ENCODE assay signal across 8 cellular contexts in the genomic region with DNA sequence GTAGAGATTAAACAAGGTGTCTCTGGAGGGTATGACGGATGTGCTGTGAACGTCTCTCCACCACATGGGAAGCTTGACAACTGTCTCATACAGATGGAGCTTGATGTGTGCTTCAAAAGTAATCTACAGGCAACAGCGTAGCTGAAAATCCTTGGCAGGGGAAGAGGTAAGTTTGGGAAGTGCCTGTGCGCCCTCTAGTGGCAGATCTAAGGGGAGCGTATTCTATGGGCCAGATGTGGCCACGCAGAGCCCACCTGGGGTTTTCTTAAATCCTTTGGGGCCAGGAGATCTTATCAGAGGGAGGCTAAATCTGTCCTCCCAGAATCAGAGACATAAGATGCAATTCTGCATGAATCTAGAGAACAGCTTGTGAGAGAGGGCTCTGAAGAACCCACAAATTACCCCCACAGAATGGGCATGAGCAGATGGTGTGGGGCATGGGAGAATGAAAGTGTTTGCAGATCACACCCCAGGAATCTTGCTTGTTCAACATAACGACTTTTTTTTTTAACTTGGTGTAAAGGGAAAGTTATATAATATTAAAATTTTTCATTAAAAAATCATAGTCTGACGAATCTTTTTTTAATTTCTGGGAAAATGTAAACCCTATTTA.
A peak's percentile ranks its signal among the peaks of the same experiment; 100 is the strongest.
DNase-seq lines count a peak whose midpoint lies in the region; ATAC-seq and TF ChIP-seq lines count a peak whose summit lies in the region.

No MANE protein-coding gene starts in this region.

- H3K79me2 ChIP-seq in DND-41 (ENCODE audit: insufficient read depth, low read length): no peaks in the 10 kb centered on the region
- H3K79me2 ChIP-seq in MM.1S (ENCODE audit: low read length): no peaks in the 10 kb centered on the region

- DNase-seq in DND-41 (peak; percentile 65), MM.1S (peak; percentile 46), SW480 (ENCODE audit: low spot score) (peak; percentile 68), adipocyte (ENCODE audit: low read depth) (peak; percentile 83), right cardiac atrium (peak; percentile 49 to 78 (median 67)), sciatic nerve (ENCODE audit: low spot score) (peak; percentile 73), NCI-H446 treated with DMSO at 0.1 percent for 48 hours (lab: John Stamatoyannopoulos, UW) (no peak)

- H3K9ac ChIP-seq in DND-41 (ENCODE audit: low read depth, low read length) (no peak overlapping the region), MM.1S (ENCODE audit: low read length) (no peak overlapping the region), adipocyte (ENCODE audit: low read length) (no peak overlapping the region)

- H3K36me3 ChIP-seq in DND-41 (ENCODE audit: insufficient read depth, low read length) (no peaks in the 10 kb centered on the region), MM.1S (replicated peaks; ENCODE audit: insufficient read depth, low read length) (no peaks in the 10 kb centered on the region), adipocyte (ENCODE audit: control insufficient read depth, insufficient read depth, low read length, severe bottlenecking) (no peaks in the 10 kb centered on the region)

- H3K4me1 ChIP-seq in DND-41 (ENCODE audit: insufficient read depth, low read length) (peaks cover 3% of the 10 kb centered on the region; the same call in 1 of the 2 replicates), MM.1S (ENCODE audit: low read length) (no peaks in the 10 kb centered on the region), adipocyte (ENCODE audit: control insufficient read depth, insufficient read depth, low read length) (no peaks in the 10 kb centered on the region), right cardiac atrium (ENCODE audit: control insufficient read depth, insufficient read depth, low read length) (no peaks in the 10 kb centered on the region)

- H3K27me3 ChIP-seq in DND-41 (ENCODE audit: insufficient read depth, low read length, poor library complexity) (no peaks in the 10 kb centered on the region), MM.1S (replicated peaks; ENCODE audit: insufficient read depth, low read length) (no peaks in the 10 kb centered on the region), adipocyte (replicated peaks; ENCODE audit: control insufficient read depth, insufficient read depth, low read length) (no peaks in the 10 kb centered on the region), right cardiac atrium (ENCODE audit: control insufficient read depth, insufficient read depth) (no peaks in the 10 kb centered on the region)

- no peaks in the 10 kb centered on the region for H3F3A ChIP-seq in MM.1S (ENCODE audit: insufficient read depth, low read length)

- intact Hi-C loops in right cardiac atrium (cut with DNase I) (no loop called here), sciatic nerve (cut with DNase I) (no loop called here)

- WGBS in right cardiac atrium: 10% methylated on average over 8 of the region's 8 CpGs

- H3K4me3 ChIP-seq in DND-41 (ENCODE audit: low read depth in 1 of 2, low read length in 2 of 2) (no peak overlapping the region), MM.1S (ENCODE audit: low read length) (no peak overlapping the region), adipocyte (ENCODE audit: low read length) (no peak overlapping the region), right cardiac atrium (ENCODE audit: low read length) (no peak overlapping the region)

- H3K9me3 ChIP-seq in DND-41 (ENCODE audit: insufficient read depth, low read length, severe bottlenecking) (no peaks in the 10 kb centered on the region), MM.1S (replicated peaks; ENCODE audit: insufficient read depth, low read length) (no peaks in the 10 kb centered on the region), adipocyte (ENCODE audit: control insufficient read depth, low read length) (no peaks in the 10 kb centered on the region), right cardiac atrium (ENCODE audit: control insufficient read depth, low read length) (no peaks in the 10 kb centered on the region)

- no peaks in the 10 kb centered on the region for H4K20me1 ChIP-seq in DND-41 (ENCODE audit: insufficient read depth, low read length)
- no peaks in the 10 kb centered on the region for H4K20me1 ChIP-seq in MM.1S (ENCODE audit: insufficient read depth, low read length)

- ATAC-seq in DND-41 (ENCODE audit: insufficient read depth, low read depth) (peak; percentile 95), GM21619 (IDR thresholded peaks at IDR 0.05; ENCODE audit: unreplicated experiment) (peak; percentile 71), right cardiac atrium (peak; percentile 74 to 87), sciatic nerve (peak; percentile 75)

- no peaks in the 10 kb centered on the region for H3K9me2 ChIP-seq in MM.1S (replicated peaks; ENCODE audit: insufficient read depth, low read length)

- H2AFZ ChIP-seq in DND-41 (ENCODE audit: low read depth, low read length) (no peak overlapping the region), MM.1S (ENCODE audit: low read length) (peak overlapping the region; percentile 64; the same call in 1 of the 2 replicates)

- H3K4me2 ChIP-seq in DND-41 (ENCODE audit: insufficient read depth, low read length): no peak overlapping the region
- H3K4me2 ChIP-seq in MM.1S (ENCODE audit: low read depth, low read length): peak overlapping the region; percentile 50; the same call in 1 of the 2 replicates

- H3K27ac ChIP-seq in DND-41 (ENCODE audit: low read length) (no peak overlapping the region), MM.1S (ENCODE audit: low read length) (no peak overlapping the region), right cardiac atrium (ENCODE audit: low read length) (no peak overlapping the region)

- TF ChIP-seq CTCF in DND-41 (IDR thresholded peaks at IDR 0.05; ENCODE audit: borderline replicate concordance, extremely low read depth, low read length, poor library complexity, severe bottlenecking) (peak; percentile 92), MM.1S (IDR thresholded peaks at IDR 0.05; ENCODE audit: low read length) (peak; percentile 97)
